In the genomic region with DNA sequence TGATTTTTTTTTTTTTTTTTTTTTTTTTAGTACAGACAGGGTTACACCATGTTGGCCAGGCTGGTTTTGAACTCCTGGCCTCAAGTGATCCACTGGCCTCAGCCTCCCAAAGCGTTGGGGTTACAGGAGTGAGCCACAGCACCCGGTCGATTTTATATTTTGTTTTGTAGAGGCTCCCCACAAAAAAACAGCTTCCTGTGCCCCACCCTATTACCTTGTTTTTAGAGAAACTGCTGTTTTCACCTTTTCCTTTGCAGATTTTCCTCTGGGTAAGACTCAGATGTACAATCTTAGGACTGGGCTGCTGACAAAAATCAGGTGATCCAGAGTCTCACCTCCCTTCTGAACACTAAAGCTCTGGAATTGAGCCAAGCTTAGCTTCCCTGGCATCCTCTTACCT, we compare ENCODE assay signal across 29 cellular contexts.
"Had no signal": no experiment of that assay in that cellular context is flagged by ENCODE, and none has a peak within 500 bp of the region (broad histone marks: within the 10 kb centered on the region; RNA-seq: fewer than 3 reads in every experiment).

No MANE protein-coding gene starts in this region.

- H3K36me3 Mint-ChIP-seq: immature natural killer cell; natural killer cell; neural progenitor cell; stimulated activated effector memory CD8-positive, alpha-beta T cell treated with anti-CD3 and anti-CD28 coated beads, Interleukin-12 subunit alpha, Interleukin-12 subunit beta, amount 100 ng/mL, for 72 hours had no signal

- H3K9me3 Mint-ChIP-seq: natural killer cell had no signal

- H3K27me3 Mint-ChIP-seq: stimulated activated naive CD8-positive, alpha-beta T cell treated with anti-CD3 and anti-CD28 coated beads, Interleukin-15, Interleukin-2, amounts not matched to agents 100 ng/mL and 50 ng/mL, for 24 hours had no signal

- DNase-seq: hypothalamus; immature natural killer cell; kidney; left colon; left lung; lower lobe of right lung; mammary epithelial cell; mesenchymal stem cell; natural killer cell; nephron progenitor cell; occipital lobe; ovary; retina; right cardiac atrium; small intestine; spleen; stimulated activated CD4-positive, alpha-beta T cell treated with anti-CD3 and anti-CD28 coated beads, Interleukin-4, amount 100 ng/mL, for 24 hours; stimulated activated naive CD4-positive, alpha-beta T cell; tibial artery; trophoblast cell; upper lobe of right lung had no signal

- H3K27me3 ChIP-seq: left lung, neural progenitor cell, neutrophil, ovary, spleen, suprapubic skin, tibial artery, upper lobe of right lung had no signal

- H3K4me3 Mint-ChIP-seq: immature natural killer cell; natural killer cell; nephron progenitor cell; neural progenitor cell; stimulated activated effector memory CD8-positive, alpha-beta T cell treated with anti-CD3 and anti-CD28 coated beads, Interleukin-12 subunit alpha, Interleukin-12 subunit beta, amount 100 ng/mL, for 72 hours; stimulated activated naive CD8-positive, alpha-beta T cell treated with anti-CD3 and anti-CD28 coated beads, Interleukin-15, Interleukin-2, amounts not matched to agents 100 ng/mL and 50 ng/mL, for 24 hours had no signal

- H3K9me3 ChIP-seq: lower lobe of right lung, neutrophil, ovary, suprapubic skin, thoracic aorta, tibial artery, upper lobe of right lung had no signal

- H3K4me1 ChIP-seq: lower lobe of right lung, neural progenitor cell, spleen, tibial artery, upper lobe of right lung had no signal

- H3K27ac ChIP-seq: left lung, lower lobe of right lung, neural progenitor cell, neutrophil, ovary, spleen, suprapubic skin, thoracic aorta, tibial artery, upper lobe of right lung had no signal

- H3K36me3 ChIP-seq: left lung, lower lobe of right lung, neural progenitor cell, neutrophil, ovary, spleen, suprapubic skin, thoracic aorta, tibial artery, upper lobe of right lung had no signal

- H3K4me3 ChIP-seq: left lung, lower lobe of right lung, neural progenitor cell, ovary, spleen, suprapubic skin, thoracic aorta, tibial artery, upper lobe of right lung had no signal

- H3K27ac Mint-ChIP-seq: immature natural killer cell; natural killer cell; neural progenitor cell; progenitor cell of endocrine pancreas; stimulated activated effector memory CD8-positive, alpha-beta T cell treated with anti-CD3 and anti-CD28 coated beads, Interleukin-12 subunit alpha, Interleukin-12 subunit beta, amount 100 ng/mL, for 72 hours; stimulated activated naive CD8-positive, alpha-beta T cell treated with anti-CD3 and anti-CD28 coated beads, Interleukin-15, Interleukin-2, amounts not matched to agents 100 ng/mL and 50 ng/mL, for 24 hours had no signal

- H3K4me1 Mint-ChIP-seq: immature natural killer cell; natural killer cell; stimulated activated effector memory CD8-positive, alpha-beta T cell treated with anti-CD3 and anti-CD28 coated beads, Interleukin-12 subunit alpha, Interleukin-12 subunit beta, amount 100 ng/mL, for 72 hours had no signal

- ATAC-seq: left colon; left lung; lower lobe of right lung; natural killer cell; sciatic nerve; stimulated activated effector memory CD8-positive, alpha-beta T cell treated with anti-CD3 and anti-CD28 coated beads, Interleukin-12 subunit alpha, Interleukin-12 subunit beta, amount 100 ng/mL, for 72 hours; upper lobe of right lung had no signal
